13 cellular contexts compared by ENCODE assay signal in the genomic region with DNA sequence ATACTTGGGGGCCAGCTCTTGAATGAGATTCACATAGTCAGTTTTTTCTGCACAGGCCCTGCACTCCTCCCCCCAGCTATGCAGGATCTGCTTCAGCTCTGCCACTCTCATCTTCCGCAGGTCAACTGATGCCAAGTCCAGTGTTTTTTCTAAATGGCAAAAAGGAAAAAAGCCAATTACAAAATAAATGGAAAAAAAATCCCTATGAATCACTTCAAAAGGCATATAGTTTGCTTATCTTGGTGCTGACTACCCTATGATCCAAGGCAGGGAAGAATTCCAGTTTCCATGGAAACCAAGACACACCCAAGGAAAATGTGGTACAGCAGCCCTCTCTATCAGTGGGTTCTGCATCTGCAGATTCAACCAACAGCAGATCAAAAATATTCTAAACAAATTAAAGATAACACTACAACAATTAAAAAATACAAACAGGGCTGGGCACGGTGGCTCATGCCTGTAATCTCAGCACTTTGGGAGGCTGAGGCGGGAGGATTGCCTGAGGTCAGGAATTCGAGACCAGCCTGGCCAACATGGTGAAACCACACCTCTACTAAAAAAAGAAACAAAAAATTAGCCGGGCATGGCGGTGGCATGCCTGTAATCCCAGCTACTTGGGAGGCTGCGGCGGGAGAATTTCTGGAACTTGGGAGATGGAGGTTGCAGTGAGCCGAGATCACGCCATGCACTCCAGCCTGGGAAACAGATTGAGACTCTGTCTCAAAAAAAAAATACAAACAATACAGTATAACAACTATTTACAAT. TPM values are rescaled to one million over a fixed set of nuclear protein-coding genes. Genes with fewer than 3 reads are reported as not detected.
DNase-seq lines count a peak whose midpoint lies in the region; ATAC-seq and TF ChIP-seq lines count a peak whose summit lies in the region.
"Had no signal": no experiment of that assay in that cellular context is flagged by ENCODE, and none has a peak within 500 bp of the region (broad histone marks: within the 10 kb centered on the region; RNA-seq: fewer than 3 reads in every experiment).

No MANE protein-coding gene starts in this region.

- ATAC-seq in left lung = peak; percentile 41
- no peak for ATAC-seq in HG03439 (IDR thresholded peaks at IDR 0.05; ENCODE audit: unreplicated experiment)

- 89% methylated on average over 7 of the region's 10 CpGs for WGBS in mammary epithelial cell (ENCODE audit: low coverage, missing lambda C conversion rate)

- peak; percentile 71 for DNase-seq in AG09309 (ENCODE audit: low read depth)
- peak; percentile 67 for DNase-seq in HS-5 (ENCODE audit: low read depth)
- DNase-seq in mammary epithelial cell = peak; percentile 62
- no peak for DNase-seq in left lung
- DNase-seq in NCI-H2029 (lab: John Stamatoyannopoulos, UW) = no peak
- DNase-seq in effector CD8-positive, alpha-beta T cell (lab: John Stamatoyannopoulos, UW) = no peak
- DNase-seq in stimulated activated CD8-positive, alpha-beta memory T cell treated with anti-CD3 and anti-CD28 coated beads, Interleukin-4, amount 100 ng/mL, for 48 hours = no peak
- DNase-seq: endodermal cell; immature natural killer cell; NCI-H146; stimulated activated CD4-positive, alpha-beta T cell treated with anti-CD3 and anti-CD28 coated beads, Interleukin-4, amount 100 ng/mL, for 4 hours had no signal

- no peak overlapping the region for H3K4me2 ChIP-seq in mammary epithelial cell (ENCODE audit: insufficient read depth, low read depth, low read length)

- no peaks in the 10 kb centered on the region for H4K20me1 ChIP-seq in mammary epithelial cell (ENCODE audit: insufficient read depth, low read length)

- no TSS peak for BruUV-seq in mammary epithelial cell (replicated peaks; lab: Mats Ljungman, UMichigan)

- H3K27me3 ChIP-seq in mammary epithelial cell (ENCODE audit: insufficient read depth, low read length) = no peaks in the 10 kb centered on the region
- H3K27me3 ChIP-seq in left lung = no peaks in the 10 kb centered on the region
- H3K27me3 ChIP-seq: suprapubic skin had no signal

- H3K4me1 ChIP-seq in mammary epithelial cell (ENCODE audit: insufficient read depth, low read length) = peaks cover 9% of the 10 kb centered on the region
- H3K4me1 ChIP-seq in left lung = peaks cover 0 to 5% of the 10 kb centered on the region in 2 donors
- H3K4me1 ChIP-seq: suprapubic skin had no signal

- H3K9me3 ChIP-seq in mammary epithelial cell (replicated peaks; ENCODE audit: insufficient read depth, low read length) (no peaks in the 10 kb centered on the region), left lung (no peaks in the 10 kb centered on the region)
- H3K9me3 ChIP-seq: suprapubic skin had no signal

- no peak overlapping the region for H3K9ac ChIP-seq in mammary epithelial cell (ENCODE audit: insufficient read depth, low read length)

- H2AFZ ChIP-seq in mammary epithelial cell (ENCODE audit: low read depth, low read length) = no peak overlapping the region

- no peak overlapping the region for H3K4me3 ChIP-seq in AG09309 (ENCODE audit: control insufficient read depth, low read depth, low read length)
- H3K4me3 ChIP-seq in mammary epithelial cell (replicated peaks in 1 of 3; ENCODE audit: insufficient read depth in 1 of 3, low read depth in 2 of 3, low read length in 3 of 3) = no peak overlapping the region
- no peak overlapping the region for H3K4me3 ChIP-seq in left lung
- H3K4me3 ChIP-seq: suprapubic skin had no signal

- CTCF ChIA-PET in mammary epithelial cell (lab: Charles Lee; ENCODE audit: low non-redundant PET) = no interaction called here

- TF ChIP-seq CTCF in AG09309 (IDR thresholded peaks at IDR 0.05; ENCODE audit: control insufficient read depth, insufficient read depth, low read depth, low read length, missing control alignments) (no peak), mammary epithelial cell (conservative IDR thresholded peaks at IDR 0.05 in 1 of 2, IDR thresholded peaks at IDR 0.05 in 1 of 2; ENCODE audit: extremely low read depth in 1 of 2, insufficient read depth in 1 of 2, low read depth in 1 of 2, low read length in 2 of 2) (no peak), left lung (IDR thresholded peaks at IDR 0.05) (no peak)

- H3K36me3 ChIP-seq in mammary epithelial cell (ENCODE audit: insufficient read depth, low read length) = no peaks in the 10 kb centered on the region
- no peaks in the 10 kb centered on the region for H3K36me3 ChIP-seq in left lung
- H3K36me3 ChIP-seq: suprapubic skin had no signal

- no peaks in the 10 kb centered on the region for H3K79me2 ChIP-seq in mammary epithelial cell (ENCODE audit: insufficient read depth, low read length)

- intact Hi-C loops in mammary epithelial cell (cut with micrococcal nuclease) = loop anchor here (5.0 kb wide), 2 partner anchors 168 to 1033 kb away; no protein-coding TSS in a partner anchor
- intact Hi-C loops in left lung (cut with DNase I) = loop anchor here in 1 of 2 donors (10.0 kb wide), 1 partner anchor 315 kb away; no protein-coding TSS in a partner anchor

- dilution Hi-C loops in mammary epithelial cell (cut with HindIII; ENCODE audit: low sequenced_read_pairs) = no loop called here

- in situ Hi-C loops in mammary epithelial cell (cut with MboI; ENCODE audit: low sequenced_read_pairs in 2 of 2) = loop anchor here (10.0 to 25.0 kb wide), 2 partner anchors 285 to 1033 kb away; no protein-coding TSS in a partner anchor

- no peak overlapping the region for H3K27ac ChIP-seq in mammary epithelial cell (ENCODE audit: insufficient read depth, low read depth, low read length)
- no peak overlapping the region for H3K27ac ChIP-seq in left lung
- H3K27ac ChIP-seq: suprapubic skin had no signal

RNA-seq across cellular contexts. Expression of gene CDNF, which starts 17.6 kb away (rescaled TPM):
- total RNA-seq in mammary epithelial cell (1 to 10 TPM in 1 of 2 donors, under 1 TPM in 1; 0.83 to 1.5 TPM), left lung (under 1 TPM; 0.38 to 0.71 TPM)
- polyA plus RNA-seq in mammary epithelial cell = 1.5 TPM
- polyA minus RNA-seq in mammary epithelial cell = not detected

RNA-seq across cellular contexts. Expression of gene HSPA14, which starts 17.9 kb away (rescaled TPM):
- 10 to 100 TPM; 11.5 to 20.2 TPM for total RNA-seq in mammary epithelial cell
- polyA plus RNA-seq in mammary epithelial cell = 17.2 TPM
- polyA minus RNA-seq in mammary epithelial cell = 7.8 TPM
- 10 to 100 TPM in 1 of 2 donors, 1 to 10 TPM in 1; 6.6 to 13.6 TPM for total RNA-seq in left lung

RNA-seq across cellular contexts. Expression of gene MSANTD7, which starts 17.9 kb away (rescaled TPM):
- total RNA-seq in mammary epithelial cell = 10 to 100 TPM; 15.1 to 20.5 TPM
- polyA plus RNA-seq in mammary epithelial cell = 5.7 TPM
- 10.1 TPM for polyA minus RNA-seq in mammary epithelial cell
- 10 to 100 TPM in 1 of 2 donors, 1 to 10 TPM in 1; 8.5 to 11.5 TPM for total RNA-seq in left lung

RNA-seq across cellular contexts. Expression of gene FAM107B, which starts 45.5 kb away (rescaled TPM):
- total RNA-seq in mammary epithelial cell (1 to 10 TPM; 2.7 to 4.2 TPM), left lung (10 to 100 TPM; 66.2 to 75.6 TPM)
- polyA plus RNA-seq in mammary epithelial cell = 4.1 TPM
- 0.98 TPM for polyA minus RNA-seq in mammary epithelial cell

RNA-seq across cellular contexts. Expression of gene SUV39H2, which starts 58.5 kb away (rescaled TPM):
- total RNA-seq in mammary epithelial cell (10 to 100 TPM in 1 of 2 donors, 1 to 10 TPM in 1; 8.5 to 17.2 TPM), left lung (10 to 100 TPM; 10.1 to 10.9 TPM)
- polyA plus RNA-seq in mammary epithelial cell = 11.7 TPM
- polyA minus RNA-seq in mammary epithelial cell = 20.3 TPM

Comparison
In these comparisons a context has a peak if more than half of its experiments do, and no peak if none do; other contexts are left out.
1. DNase-seq: peak in AG09309 (single experiment), HS-5 (single experiment) and mammary epithelial cell (single experiment); none in left lung (0 of 2), NCI-H2029 (single experiment), effector CD8-positive, alpha-beta T cell (single experiment) and stimulated activated CD8-positive, alpha-beta memory T cell treated with anti-CD3 and anti-CD28 coated beads, Interleukin-4, amount 100 ng/mL, for 48 hours (single experiment).